11 cellular contexts compared by ENCODE assay signal in the genomic region with DNA sequence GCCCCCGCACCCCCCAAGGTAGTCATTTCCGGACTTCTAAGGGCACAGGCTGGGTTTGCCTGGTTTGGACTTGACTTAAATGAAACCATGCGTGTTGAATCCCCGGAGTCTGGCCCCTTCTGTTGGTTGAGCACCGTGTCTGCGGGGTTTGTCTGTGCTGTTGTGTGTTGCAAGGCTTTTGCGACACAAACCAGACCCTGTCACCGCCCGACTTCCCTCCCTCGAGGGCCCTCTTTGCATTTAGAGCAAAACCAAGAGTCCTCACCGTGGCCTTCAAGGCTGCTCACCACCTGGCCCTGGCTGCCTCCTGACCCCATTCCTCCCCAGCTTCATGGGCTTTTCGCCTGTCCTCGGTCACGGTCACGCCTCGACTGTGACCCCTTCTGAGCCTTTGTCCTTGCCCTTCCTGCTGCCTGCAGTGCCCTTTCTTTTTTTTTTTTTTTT. TPM values are rescaled to one million over a fixed set of nuclear protein-coding genes. Genes with fewer than 3 reads are reported as not detected.
DNase-seq lines count a peak whose midpoint lies in the region; ATAC-seq and TF ChIP-seq lines count a peak whose summit lies in the region.
"Had no signal": no experiment of that assay in that cellular context is flagged by ENCODE, and none has a peak within 500 bp of the region (broad histone marks: within the 10 kb centered on the region; RNA-seq: fewer than 3 reads in every experiment).

No MANE protein-coding gene starts in this region.

- DNase-seq in HL-60 (ENCODE audit: low read depth in 1 of 2, low spot score in 1 of 2) (peak; percentile 76 to 92), cardiac fibroblast (ENCODE audit: low read depth in 2 of 2) (peak; percentile 52 to 54), left lung (no peak), suprapubic skin (ENCODE audit: low spot score in 2 of 2) (no peak), T-helper 17 cell (no peak), NCI-H2171 treated with DMSO at 0.1 percent for 48 hours (lab: John Stamatoyannopoulos, UW) (no peak)
- DNase-seq: activated CD8-positive, alpha-beta memory T cell treated with anti-CD3 and anti-CD28 coated beads, Interleukin-2, amount 50 U/mL, for 4 hours; NCI-H69; T-helper 9 cell had no signal

- H3K27ac ChIP-seq in HL-60 (replicated peaks), result peak overlapping the region; percentile 66
- peak overlapping the region; percentile 44 to 53 for H3K27ac ChIP-seq in left lung
- peak overlapping the region; percentile 75 for H3K27ac ChIP-seq in suprapubic skin

- intact Hi-C loops in left lung (cut with DNase I), result no loop called here

- no peak for TF ChIP-seq CTCF in HL-60 (IDR thresholded peaks at IDR 0.05; ENCODE audit: insufficient read depth, low read length)
- no peak for TF ChIP-seq CTCF in cardiac fibroblast (IDR thresholded peaks at IDR 0.05; ENCODE audit: low read depth, low read length)
- no peak for TF ChIP-seq CTCF in left lung (IDR thresholded peaks at IDR 0.05)
- no peak for TF ChIP-seq CTCF in suprapubic skin (IDR thresholded peaks at IDR 0.05)

- peaks cover 7% of the 10 kb centered on the region for H3K4me1 Mint-ChIP-seq in T-helper 17 cell

- no peaks in the 10 kb centered on the region for H3K9me3 ChIP-seq in left lung
- H3K9me3 ChIP-seq in suprapubic skin, result no peaks in the 10 kb centered on the region
- no peaks in the 10 kb centered on the region for H3K9me3 ChIP-seq in T-helper 17 cell (ENCODE audit: control insufficient read depth, low read length, poor library complexity, severe bottlenecking)

- no peak overlapping the region for H3K4me3 Mint-ChIP-seq in T-helper 17 cell

- ATAC-seq in left lung (no peak), T-helper 17 cell (no peak), GM18511 (IDR thresholded peaks at IDR 0.05; ENCODE audit: unreplicated experiment) (no peak), HG02763 (IDR thresholded peaks at IDR 0.05; ENCODE audit: unreplicated experiment) (no peak)

- 76% methylated on average over 16 of the region's 16 CpGs for WGBS in suprapubic skin

- H3K4me3 ChIP-seq in HL-60 (replicated peaks; ENCODE audit: insufficient read depth, low read length) (no peak overlapping the region), cardiac fibroblast (replicated peaks in 1 of 2; ENCODE audit: low read depth in 2 of 2, low read length in 2 of 2) (no peak overlapping the region), left lung (no peak overlapping the region), suprapubic skin (no peak overlapping the region)

- H3K36me3 Mint-ChIP-seq in T-helper 17 cell (ENCODE audit: low read depth), result peaks cover 2% of the 10 kb centered on the region

- no peak for TF ChIP-seq EP300 in suprapubic skin (IDR thresholded peaks at IDR 0.05)

- peaks cover 19% of the 10 kb centered on the region for H3K27me3 Mint-ChIP-seq in T-helper 17 cell

- H3K27me3 ChIP-seq in HL-60 (ENCODE audit: insufficient read depth, poor library complexity, severe bottlenecking) (no peaks in the 10 kb centered on the region), left lung (peaks cover 0 to 33% of the 10 kb centered on the region in 2 donors), suprapubic skin (no peaks in the 10 kb centered on the region)

- H3K36me3 ChIP-seq in left lung, result no peaks in the 10 kb centered on the region
- H3K36me3 ChIP-seq in suprapubic skin, result no peaks in the 10 kb centered on the region

- H3K4me1 ChIP-seq in left lung, result peaks cover 5 to 65% of the 10 kb centered on the region in 2 donors
- H3K4me1 ChIP-seq in suprapubic skin, result peaks cover 54% of the 10 kb centered on the region

- no peak overlapping the region for H3K27ac Mint-ChIP-seq in T-helper 17 cell

- TF ChIP-seq POLR2A in suprapubic skin (IDR thresholded peaks at IDR 0.05), result no peak

RNA-seq across cellular contexts. Expression of a gene that starts 7.4 kb away (rescaled TPM):
- 100 to 1,000 TPM in 1 of 2 donors, 10 to 100 TPM in 1; 86.6 to 106 TPM for total RNA-seq in left lung
- total RNA-seq in suprapubic skin, result 100 to 1,000 TPM in 1 of 4 donors, 10 to 100 TPM in 3; 54.9 to 109 (median 63.4) TPM
- 1 to 10 TPM; 1.9 to 4.2 TPM for total RNA-seq in T-helper 17 cell

Comparison
In these comparisons a context has a peak if more than half of its experiments do, and no peak if none do; other contexts are left out.
1. DNase-seq: peak in HL-60 (2 of 2) and cardiac fibroblast (2 of 2); none in left lung (0 of 2), suprapubic skin (0 of 2), T-helper 17 cell (0 of 3) and NCI-H2171 treated with DMSO at 0.1 percent for 48 hours (single experiment).
2. RNA of a gene that starts 7.4 kb away (total RNA-seq): 86.6 to 106 TPM in left lung and 54.9 to 109 TPM in suprapubic skin; 1.9 to 4.2 TPM in T-helper 17 cell; every median in the first group is over 10 times any median in the second.
3. Peak in every context shown above with its lines, with median percentiles within 50 percentile points of each other: H3K27ac ChIP-seq.